ENCODE assay signal across 2 cellular contexts in genomic region chr7:45129181-45129800, GRCh38.
TF ChIP-seq lines count a peak whose summit lies in the region.

No MANE protein-coding gene starts in this region.

TF ChIP-seq in HepG2, 621 proteins besides CTCF, POLR2A, EP300 and RAD21:
- TF ChIP-seq MIXL1 (CRISPR knock-in tag; IDR thresholded peaks at IDR 0.05): no peak
- peak; percentile 31 for TF ChIP-seq MNT (IDR thresholded peaks at IDR 0.05)
TF ChIP-seq in HepG2: peak in this region for 1.

TF ChIP-seq in K562, 482 proteins besides CTCF, POLR2A, EP300 and RAD21:
- TF ChIP-seq USF2 (CRISPR knock-in tag; IDR thresholded peaks at IDR 0.05) (no peak), CEBPB (tag; IDR thresholded peaks at IDR 0.05) (no peak), ZNF280B (CRISPR knock-in tag; IDR thresholded peaks at IDR 0.05) (no peak), XRCC5 (IDR thresholded peaks at IDR 0.05; ENCODE audit: low read depth, low read length) (no peak), EGR1 (conservative IDR thresholded peaks at IDR 0.05) (no peak), KLF13 (tag; IDR thresholded peaks at IDR 0.05; ENCODE audit: borderline replicate concordance, low read depth) (no peak), ETS2 (tag; IDR thresholded peaks at IDR 0.05; ENCODE audit: borderline replicate concordance, poor library complexity, severe bottlenecking) (no peak), NR1H2 (CRISPR knock-in tag; IDR thresholded peaks at IDR 0.05) (no peak), ZNF592 (IDR thresholded peaks at IDR 0.05) (no peak), SLC30A9 (CRISPR knock-in tag; IDR thresholded peaks at IDR 0.05) (no peak), ZNF57 (CRISPR knock-in tag; IDR thresholded peaks at IDR 0.05) (no peak), NFATC3 (IDR thresholded peaks at IDR 0.05) (no peak), GATA2 (CRISPR knock-in tag; IDR thresholded peaks at IDR 0.05) (no peak), SMAD1 (IDR thresholded peaks at IDR 0.05; ENCODE audit: low read depth, low read length, partially characterized antibody) (no peak), HNRNPLL (IDR thresholded peaks at IDR 0.05; ENCODE audit: low read depth, low read length, poor library complexity, severe bottlenecking) (no peak), RNF2 (IDR thresholded peaks at IDR 0.05) (no peak), MCM2 (IDR thresholded peaks at IDR 0.05; ENCODE audit: low read depth) (no peak), ZNF239 (CRISPR knock-in tag; IDR thresholded peaks at IDR 0.05) (no peak), CXXC5 (CRISPR knock-in tag; IDR thresholded peaks at IDR 0.05) (no peak)
